Comparison of ENCODE assay signal across 25 cellular contexts in genomic region chr9:88966894-88967676, GRCh38. TPM values are rescaled to one million over a fixed set of nuclear protein-coding genes. Genes with fewer than 3 reads are reported as not detected.
"Had no signal": no experiment of that assay in that cellular context is flagged by ENCODE, and none has a peak within 500 bp of the region (broad histone marks: within the 10 kb centered on the region; RNA-seq: fewer than 3 reads in every experiment).

No MANE protein-coding gene starts in this region.

- DNase-seq: cerebellar nuclear complex; dorsolateral prefrontal cortex; effector CD8-positive, alpha-beta T cell; endodermal cell; foreskin melanocyte; head of caudate nucleus; kidney; mucosa of descending colon; naive B cell; sigmoid colon; stimulated activated CD4-positive, alpha-beta T cell treated with anti-CD3 and anti-CD28 coated beads, Interleukin-2, amount 100 ng/mL, for 24 hours; stimulated activated CD4-positive, alpha-beta T cell treated with anti-CD3 and anti-CD28 coated beads, Interleukin-4, amount 100 ng/mL, for 24 hours; stimulated activated naive CD4-positive, alpha-beta T cell treated with Interleukin-2 at 50 U/mL for 16 hours; stomach; tibial artery; upper lobe of left lung had no signal

- H3K9me3 Mint-ChIP-seq: endodermal cell; mesothelial cell of epicardium; natural killer cell treated with Interleukin-12 subunit alpha and Interleukin-12 subunit beta and Interleukin-15 and Interleukin-18, amount 100 ng/mL, for 72 hours; neural crest cell; stimulated activated effector memory CD8-positive, alpha-beta T cell treated with anti-CD3 and anti-CD28 coated beads, Interleukin-12 subunit alpha, Interleukin-12 subunit beta, amount 100 ng/mL, for 72 hours had no signal

- H3K36me3 Mint-ChIP-seq: memory B cell; mesothelial cell of epicardium; naive B cell; natural killer cell treated with Interleukin-12 subunit alpha and Interleukin-12 subunit beta and Interleukin-15 and Interleukin-18, amount 100 ng/mL, for 72 hours; stimulated activated effector memory CD8-positive, alpha-beta T cell treated with anti-CD3 and anti-CD28 coated beads, Interleukin-12 subunit alpha, Interleukin-12 subunit beta, amount 100 ng/mL, for 72 hours had no signal

- H3K27ac Mint-ChIP-seq: memory B cell; mesothelial cell of epicardium; natural killer cell treated with Interleukin-12 subunit alpha and Interleukin-12 subunit beta and Interleukin-15 and Interleukin-18, amount 100 ng/mL, for 72 hours; stimulated activated effector memory CD8-positive, alpha-beta T cell treated with anti-CD3 and anti-CD28 coated beads, Interleukin-12 subunit alpha, Interleukin-12 subunit beta, amount 100 ng/mL, for 72 hours had no signal

- ATAC-seq: left lobe of liver; mucosa of descending colon; natural killer cell treated with Interleukin-12 subunit alpha and Interleukin-12 subunit beta and Interleukin-15 and Interleukin-18, amount 100 ng/mL, for 72 hours; stimulated activated effector memory CD8-positive, alpha-beta T cell treated with anti-CD3 and anti-CD28 coated beads, Interleukin-12 subunit alpha, Interleukin-12 subunit beta, amount 100 ng/mL, for 72 hours had no signal

- H3K9me3 ChIP-seq: esophagus muscularis mucosa, mucosa of descending colon, prostate gland, right atrium auricular region, sigmoid colon, stomach, tibial artery, upper lobe of left lung had no signal

- H3K4me1 Mint-ChIP-seq: memory B cell; naive B cell; stimulated activated effector memory CD8-positive, alpha-beta T cell treated with anti-CD3 and anti-CD28 coated beads, Interleukin-12 subunit alpha, Interleukin-12 subunit beta, amount 100 ng/mL, for 72 hours had no signal

- H3K4me3 Mint-ChIP-seq: endodermal cell; memory B cell; mesothelial cell of epicardium; naive B cell; natural killer cell treated with Interleukin-12 subunit alpha and Interleukin-12 subunit beta and Interleukin-15 and Interleukin-18, amount 100 ng/mL, for 72 hours; neural crest cell; stimulated activated effector memory CD8-positive, alpha-beta T cell treated with anti-CD3 and anti-CD28 coated beads, Interleukin-12 subunit alpha, Interleukin-12 subunit beta, amount 100 ng/mL, for 72 hours had no signal

RNA-seq across cellular contexts. Expression of gene S1PR3, which starts 24.2 kb away (rescaled TPM):
- total RNA-seq: natural killer cell treated with Interleukin-12 subunit alpha and Interleukin-12 subunit beta and Interleukin-15 and Interleukin-18, amount 100 ng/mL, for 72 hours had no signal
